ENCODE assay signal across 8 cellular contexts in genomic region chr2:58168130-58168529, GRCh38.
DNase-seq lines count a peak whose midpoint lies in the region; ATAC-seq, FAIRE-seq and TF ChIP-seq lines count a peak whose summit lies in the region.
"Not testable (repeated sequence)": the region's sequence is repeated elsewhere in the genome, so short reads cannot be mapped to it uniquely, and the experiment has no call there.

No MANE protein-coding gene starts in this region.

- no CpG with 5 or more reads among the region's 6 CpGs for WGBS in H9 (ENCODE audit: extremely low coverage, insufficient read length, low lambda C conversion rate)
- WGBS in endodermal cell (ENCODE audit: insufficient coverage in 1 of 2, insufficient read length in 1 of 2), 2 experiments: 96 to 97% methylated on average over 6 of the region's 6 CpGs
- WGBS in HepG2 (ENCODE audit: low lambda C conversion rate): over 99% methylated on average over 5 of the region's 6 CpGs
- WGBS in spleen, 5 donors: 91 to 100% (median 96%) methylated on average over 4 to 6 of the region's 6 CpGs

- DNase-seq in DND-41 (peak; percentile 2), endodermal cell (peak; percentile 35), posterior vena cava (ENCODE audit: low spot score) (peak; percentile 37), spleen (peak; percentile 53), upper lobe of right lung (peak; percentile 17)
- not testable (repeated sequence) for DNase-seq in H9; HepG2 (ENCODE audit: low spot score)
- peak; percentile 23 for DNase-seq in activated CD4-positive, CD25-positive, alpha-beta regulatory T cell treated with anti-CD3 and anti-CD28 coated beads, Interleukin-2, amount 50 U/mL, for 72 hours

- H2BK12ac ChIP-seq in H9 (ENCODE audit: insufficient read length, low read depth, low read length): not testable (repeated sequence)

- peaks cover 15 to 23% of the 10 kb centered on the region in 2 experiments; a peak in 4 of 5 replicates for H3K9me3 Mint-ChIP-seq in H9
- H3K9me3 Mint-ChIP-seq in endodermal cell: peaks cover 32% of the 10 kb centered on the region

- H3K9ac ChIP-seq in DND-41 (ENCODE audit: low read depth, low read length); H9 (ENCODE audit: extremely low read depth, insufficient read length, low read length); endodermal cell (ENCODE audit: extremely low read depth, low read length, poor library complexity, severe bottlenecking); HepG2 (ENCODE audit: insufficient read depth, low read depth, low read length): not testable (repeated sequence)

- not testable (repeated sequence) for H4K91ac ChIP-seq in H9 (ENCODE audit: insufficient read length, low read depth, low read length)

- not testable (repeated sequence) for H2AK5ac ChIP-seq in H9 (ENCODE audit: insufficient read length, low read length)

- intact Hi-C loops in HepG2 (cut with micrococcal nuclease; ENCODE audit: unreplicated experiment); posterior vena cava (cut with DNase I); spleen (cut with DNase I; ENCODE audit: low total_unique reads); upper lobe of right lung (cut with DNase I): not testable (repeated sequence)

- H3K23me2 ChIP-seq in H9 (ENCODE audit: insufficient read length, low read depth, low read length, poor library complexity, severe bottlenecking): not testable (repeated sequence)

- H3K9me3 ChIP-seq in DND-41 (ENCODE audit: insufficient read depth, low read length, severe bottlenecking); H9 (ENCODE audit: control insufficient read depth, low read depth, low read length); HepG2 (ENCODE audit: low read length); upper lobe of right lung: not testable (repeated sequence)
- H3K9me3 ChIP-seq in endodermal cell (ENCODE audit: control insufficient read depth, low read length) (peaks cover 22% of the 10 kb centered on the region), spleen (peaks cover 0 to 27% (median 20%) of the 10 kb centered on the region in 8 donors)

- not testable (repeated sequence) for H3T11ph ChIP-seq in H9 (ENCODE audit: low read length)

- not testable (repeated sequence) for H3K79me1 ChIP-seq in H9 (ENCODE audit: insufficient read depth, low read depth, low read length, poor library complexity, severe bottlenecking)

- not testable (repeated sequence) for H3K27me3 ChIP-seq in DND-41 (ENCODE audit: insufficient read depth, low read length, poor library complexity); H9 (ENCODE audit: insufficient read depth, low read length); endodermal cell (ENCODE audit: control insufficient read depth, insufficient read depth, low read length, poor library complexity, severe bottlenecking); HepG2 (ENCODE audit: control insufficient read depth in 1 of 2, insufficient read depth in 2 of 2, low read length in 2 of 2); spleen (replicated peaks in 1 of 7); upper lobe of right lung

- not testable (repeated sequence) for H4K8ac ChIP-seq in H9 (replicated peaks; ENCODE audit: insufficient read length, low read depth, low read length)

- not testable (repeated sequence) for H4K20me1 ChIP-seq in DND-41 (ENCODE audit: insufficient read depth, low read length); H9 (ENCODE audit: control insufficient read depth, insufficient read depth, insufficient read length); HepG2 (ENCODE audit: insufficient read depth, low read length)

- not testable (repeated sequence) for H3K18ac ChIP-seq in H9 (ENCODE audit: insufficient read length, low read depth, low read length)

- peaks cover 28 to 34% of the 10 kb centered on the region in 2 experiments for H3K4me1 Mint-ChIP-seq in H9
- not testable (repeated sequence) for H3K4me1 Mint-ChIP-seq in endodermal cell

- POLR2A ChIA-PET in HepG2 (lab: Yijun Ruan, JAX): not testable (repeated sequence)

- in situ Hi-C loops in HepG2 (cut with HindIII; ENCODE audit: extremely low pct_ligation_motif_present, low pct_unique_long_range_greater_than_20kb): not testable (repeated sequence)

- H3K36me3 ChIP-seq in DND-41 (ENCODE audit: insufficient read depth, low read length) (peaks cover 31% of the 10 kb centered on the region), endodermal cell (ENCODE audit: control insufficient read depth, insufficient read depth, low read length) (peaks cover 50% of the 10 kb centered on the region), HepG2 (replicated peaks in 1 of 2; ENCODE audit: control insufficient read depth in 1 of 2, insufficient read depth in 2 of 2, low read length in 2 of 2) (peaks cover 3 to 12% of the 10 kb centered on the region in 2 experiments), spleen (peaks cover 0 to 47% (median 7%) of the 10 kb centered on the region in 6 donors)
- not testable (repeated sequence) for H3K36me3 ChIP-seq in upper lobe of right lung

- H3K23ac ChIP-seq in H9 (ENCODE audit: insufficient read length, low read depth, low read length): not testable (repeated sequence)

- H4K5ac ChIP-seq in H9 (ENCODE audit: insufficient read length, low read depth, low read length): not testable (repeated sequence)

- H2BK120ac ChIP-seq in H9 (ENCODE audit: low read depth, low read length, poor library complexity, severe bottlenecking): not testable (repeated sequence)

- CTCF ChIA-PET in HepG2 (lab: Yijun Ruan, JAX; ENCODE audit: low intra/inter-chr PET ratio, low total read pairs): not testable (repeated sequence)

- H3K4me3 Mint-ChIP-seq in H9, endodermal cell: not testable (repeated sequence)

- TF ChIP-seq EP300 in HepG2 (IDR thresholded peaks at IDR 0.05; ENCODE audit: low read depth in 2 of 2, low read length in 2 of 2); HepG2 (CRISPR knock-in tag; IDR thresholded peaks at IDR 0.05; ENCODE audit: borderline replicate concordance): not testable (repeated sequence)

- not testable (repeated sequence) for H2AFZ ChIP-seq in DND-41 (ENCODE audit: low read depth, low read length); H9 (ENCODE audit: low read length); HepG2 (ENCODE audit: low read length)

- H2BK5ac ChIP-seq in H9 (ENCODE audit: insufficient read length, low read length): not testable (repeated sequence)

- H3K36me3 Mint-ChIP-seq in H9 (ENCODE audit: insufficient read depth in 1 of 3, low read depth in 3 of 3): peaks cover 32 to 52% (median 49%) of the 10 kb centered on the region in 3 experiments
- H3K36me3 Mint-ChIP-seq in endodermal cell (ENCODE audit: low read depth): peaks cover 61% of the 10 kb centered on the region

- TF ChIP-seq RAD21 in HepG2 (CRISPR knock-in tag; IDR thresholded peaks at IDR 0.05): not testable (repeated sequence)

- peak overlapping the region; percentile 39 to 76 (median 61); a peak in 2 of 7 replicates for H3K27ac Mint-ChIP-seq in H9
- not testable (repeated sequence) for H3K27ac Mint-ChIP-seq in endodermal cell

- H3K4me2 ChIP-seq in DND-41 (ENCODE audit: insufficient read depth, low read length); H9 (ENCODE audit: insufficient read depth, insufficient read length, low read length); HepG2 (ENCODE audit: low read depth, low read length): not testable (repeated sequence)

- not testable (repeated sequence) for H2BK15ac ChIP-seq in H9 (ENCODE audit: low read depth, low read length)

- H3K56ac ChIP-seq in H9 (ENCODE audit: insufficient read length, low read depth, low read length): not testable (repeated sequence)

- H3K4me1 ChIP-seq in DND-41 (ENCODE audit: insufficient read depth, low read length); H9 (ENCODE audit: insufficient read depth, low read length); endodermal cell (ENCODE audit: control insufficient read depth, insufficient read depth, low read length); spleen; upper lobe of right lung: not testable (repeated sequence)
- peaks cover 31% of the 10 kb centered on the region for H3K4me1 ChIP-seq in HepG2 (ENCODE audit: insufficient read depth, low read length)

- not testable (repeated sequence) for H3K27me3 Mint-ChIP-seq in H9 (ENCODE audit: low read depth); endodermal cell (ENCODE audit: insufficient read depth)

- H3K4ac ChIP-seq in H9 (ENCODE audit: low read depth, low read length): not testable (repeated sequence)

- TF ChIP-seq CTCF in DND-41 (IDR thresholded peaks at IDR 0.05; ENCODE audit: borderline replicate concordance, extremely low read depth, low read length, poor library complexity, severe bottlenecking); H9 (conservative IDR thresholded peaks at IDR 0.05); endodermal cell (conservative IDR thresholded peaks at IDR 0.05); HepG2 (CRISPR knock-in tag; IDR thresholded peaks at IDR 0.05); spleen (IDR thresholded peaks at IDR 0.05 in 8 of 11, conservative IDR thresholded peaks at IDR 0.05 in 3 of 11); upper lobe of right lung (IDR thresholded peaks at IDR 0.05): not testable (repeated sequence)

- H3K79me2 ChIP-seq in DND-41 (ENCODE audit: insufficient read depth, low read length); H9 (ENCODE audit: insufficient read depth, low read length); HepG2 (ENCODE audit: insufficient read depth, low read length): not testable (repeated sequence)

- TF ChIP-seq POLR2A in HepG2 (IDR thresholded peaks at IDR 0.05; ENCODE audit: insufficient read depth in 1 of 2, low read depth in 2 of 2, low read length in 2 of 2); spleen (IDR thresholded peaks at IDR 0.05): not testable (repeated sequence)

- not testable (repeated sequence) for H3K14ac ChIP-seq in H9 (ENCODE audit: insufficient read depth, low read length)

- H2BK20ac ChIP-seq in H9 (ENCODE audit: low read depth, low read length, poor library complexity, severe bottlenecking): not testable (repeated sequence)

- not testable (repeated sequence) for ATAC-seq in DND-41 (ENCODE audit: insufficient read depth, low read depth); upper lobe of right lung
- ATAC-seq in HepG2: peak; percentile 24; the same call in 1 of the 3 replicates

- H3K27ac ChIP-seq in DND-41 (ENCODE audit: low read length); H9 (ENCODE audit: insufficient read length, low read depth, low read length); endodermal cell (ENCODE audit: low read depth, low read length); HepG2 (ENCODE audit: extremely low read length, insufficient read depth, low read length); spleen; upper lobe of right lung: not testable (repeated sequence)

- FAIRE-seq in HepG2 (lab: Jason Lieb, UNC): not testable (repeated sequence)

- not testable (repeated sequence) for BruUV-seq in HepG2 (replicated peaks; lab: Mats Ljungman, UMichigan)

- H3K4me3 ChIP-seq in DND-41 (ENCODE audit: low read depth in 1 of 2, low read length in 2 of 2); endodermal cell (ENCODE audit: low read length); HepG2 (replicated peaks in 1 of 3; ENCODE audit: insufficient read depth in 1 of 3, low read depth in 2 of 3, low read length in 3 of 3); spleen; upper lobe of right lung: not testable (repeated sequence)
